ENCODE assay signal across 1 cellular context in the genomic region with DNA sequence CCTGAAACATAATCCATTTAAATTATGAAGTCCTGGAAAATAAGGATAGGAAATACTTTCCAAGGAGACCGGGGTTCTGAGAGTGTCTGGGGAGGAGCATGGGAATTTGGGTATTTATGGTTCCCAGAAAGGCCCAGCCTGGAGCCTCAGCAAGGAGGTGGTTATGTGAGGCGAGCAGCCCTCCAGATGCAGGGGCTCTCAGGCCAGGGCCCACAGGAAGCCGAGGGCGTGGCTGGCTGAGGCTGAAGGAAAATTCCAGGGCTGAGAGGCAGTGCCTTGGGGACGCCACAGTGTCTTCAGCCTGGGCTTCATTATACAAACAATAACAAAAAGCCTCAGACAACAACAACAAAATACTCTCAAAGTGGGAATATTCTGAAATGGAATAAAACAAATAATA.
TF ChIP-seq lines count a peak whose summit lies in the region.

No MANE protein-coding gene starts in this region.

TF ChIP-seq in WTC11, 78 proteins besides CTCF, POLR2A, EP300 and RAD21 (continued from another document):
- TF ChIP-seq, protein P1, sequence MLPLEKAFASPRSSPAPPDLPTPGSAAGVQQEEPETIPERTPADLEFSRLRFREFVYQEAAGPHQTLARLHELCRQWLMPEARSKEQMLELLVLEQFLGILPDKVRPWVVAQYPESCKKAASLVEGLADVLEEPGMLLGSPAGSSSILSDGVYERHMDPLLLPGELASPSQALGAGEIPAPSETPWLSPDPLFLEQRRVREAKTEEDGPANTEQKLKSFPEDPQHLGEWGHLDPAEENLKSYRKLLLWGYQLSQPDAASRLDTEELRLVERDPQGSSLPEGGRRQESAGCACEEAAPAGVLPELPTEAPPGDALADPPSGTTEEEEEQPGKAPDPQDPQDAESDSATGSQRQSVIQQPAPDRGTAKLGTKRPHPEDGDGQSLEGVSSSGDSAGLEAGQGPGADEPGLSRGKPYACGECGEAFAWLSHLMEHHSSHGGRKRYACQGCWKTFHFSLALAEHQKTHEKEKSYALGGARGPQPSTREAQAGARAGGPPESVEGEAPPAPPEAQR (CRISPR knock-in tag; IDR thresholded peaks at IDR 0.05) = no peak
- no peak for TF ChIP-seq NR1H2 (CRISPR knock-in tag; IDR thresholded peaks at IDR 0.05)
